In the genomic region with DNA sequence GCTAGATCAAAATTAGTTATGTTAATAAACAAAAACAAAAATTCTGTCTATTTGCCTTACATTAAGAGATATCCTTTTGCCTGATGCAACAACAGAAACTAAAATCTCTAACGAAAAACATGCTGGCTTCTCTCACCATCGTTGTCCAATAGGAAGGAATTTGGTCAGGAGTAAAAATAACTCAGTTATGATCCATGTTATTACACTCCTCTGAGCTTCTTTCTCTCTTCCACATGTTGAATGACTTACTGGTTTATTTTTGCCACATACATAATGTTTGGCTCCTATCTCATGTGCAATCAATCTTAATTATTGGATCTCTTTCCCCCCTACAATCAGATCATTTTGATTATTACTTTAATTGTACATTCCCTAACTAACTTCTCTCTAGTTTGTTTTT, we compare ENCODE assay signal across 16 cellular contexts.
DNase-seq lines count a peak whose midpoint lies in the region; ATAC-seq and TF ChIP-seq lines count a peak whose summit lies in the region.
"Had no signal": no experiment of that assay in that cellular context is flagged by ENCODE, and none has a peak within 500 bp of the region (broad histone marks: within the 10 kb centered on the region; RNA-seq: fewer than 3 reads in every experiment).

No MANE protein-coding gene starts in this region.

- H3K36me3 Mint-ChIP-seq in mesothelial cell of epicardium: no peaks in the 10 kb centered on the region

- DNase-seq in NCI-H2227 (lab: John Stamatoyannopoulos, UW; ENCODE audit: unreplicated experiment) (peak; percentile 28), NCI-H2227 treated with DMSO at 0.1 percent for 48 hours (lab: John Stamatoyannopoulos, UW) (no peak), esophagus muscularis mucosa (ENCODE audit: extremely low spot score) (no peak), mesothelial cell of epicardium (ENCODE audit: low spot score in 2 of 2, unreplicated experiment in 2 of 2) (no peak), uterus (no peak), AG08396 (ENCODE audit: low spot score) (no peak)
- DNase-seq: 8988T; NCI-H1048; NCI-H524 treated with DMSO at 0.1 percent for 48 hours; posterior cingulate gyrus; SHP77; stimulated activated CD4-positive, alpha-beta T cell treated with anti-CD3 and anti-CD28 coated beads, Interleukin-4, amount 100 ng/mL, for 1 hour; stimulated activated naive CD4-positive, alpha-beta T cell had no signal

- peaks cover 37% of the 10 kb centered on the region for H3K4me1 Mint-ChIP-seq in mesothelial cell of epicardium

- H3K9me3 ChIP-seq in esophagus muscularis mucosa: no peaks in the 10 kb centered on the region
- H3K9me3 ChIP-seq in uterus: no peaks in the 10 kb centered on the region

- H3K4me3 Mint-ChIP-seq in mesothelial cell of epicardium: no peak overlapping the region

- WGBS in esophagus muscularis mucosa: 20% methylated on average over 2 of the region's 2 CpGs

- H3K36me3 ChIP-seq in esophagus muscularis mucosa (no peaks in the 10 kb centered on the region), uterus (no peaks in the 10 kb centered on the region)

- intact Hi-C loops in esophagus muscularis mucosa (cut with DNase I): no loop called here
- intact Hi-C loops in uterus (cut with DNase I; ENCODE audit: low total_unique reads): no loop called here

- H3K27me3 ChIP-seq in esophagus muscularis mucosa (no peaks in the 10 kb centered on the region), uterus (no peaks in the 10 kb centered on the region)

- TF ChIP-seq CTCF in esophagus muscularis mucosa (IDR thresholded peaks at IDR 0.05) (no peak), mesothelial cell of epicardium (IDR thresholded peaks at IDR 0.05; ENCODE audit: unreplicated experiment) (no peak), uterus (IDR thresholded peaks at IDR 0.05) (no peak)

- ATAC-seq in GM21423 (IDR thresholded peaks at IDR 0.05; ENCODE audit: unreplicated experiment) (no peak), GM19467 (IDR thresholded peaks at IDR 0.05; ENCODE audit: unreplicated experiment) (no peak)

- H3K27ac ChIP-seq in esophagus muscularis mucosa (replicated peaks in 1 of 4) (peak overlapping the region; percentile 55 to 70 (median 66)), uterus (peak overlapping the region; percentile 81 to 96)

- H3K4me1 ChIP-seq in esophagus muscularis mucosa (peaks cover 0 to 23% (median 22%) of the 10 kb centered on the region in 4 donors), uterus (no peaks in the 10 kb centered on the region)

- H3K9me3 Mint-ChIP-seq in mesothelial cell of epicardium: no peaks in the 10 kb centered on the region

- peak overlapping the region; percentile 91 for H3K27ac Mint-ChIP-seq in mesothelial cell of epicardium

- no peak for TF ChIP-seq EP300 in esophagus muscularis mucosa (IDR thresholded peaks at IDR 0.05)

- no peaks in the 10 kb centered on the region for H3K27me3 Mint-ChIP-seq in mesothelial cell of epicardium (ENCODE audit: low read depth)

- H3K4me3 ChIP-seq in esophagus muscularis mucosa (no peak overlapping the region), uterus (peak overlapping the region in 1 of 2 donors; percentile 11)
- H3K4me3 ChIP-seq: lung had no signal

- no peak for TF ChIP-seq POLR2A in esophagus muscularis mucosa (IDR thresholded peaks at IDR 0.05; ENCODE audit: low read depth)
- TF ChIP-seq POLR2A in uterus (IDR thresholded peaks at IDR 0.05): peak in 1 of 2 donors; percentile 11
